Comparison of ENCODE assay signal across 8 cellular contexts in the genomic region with DNA sequence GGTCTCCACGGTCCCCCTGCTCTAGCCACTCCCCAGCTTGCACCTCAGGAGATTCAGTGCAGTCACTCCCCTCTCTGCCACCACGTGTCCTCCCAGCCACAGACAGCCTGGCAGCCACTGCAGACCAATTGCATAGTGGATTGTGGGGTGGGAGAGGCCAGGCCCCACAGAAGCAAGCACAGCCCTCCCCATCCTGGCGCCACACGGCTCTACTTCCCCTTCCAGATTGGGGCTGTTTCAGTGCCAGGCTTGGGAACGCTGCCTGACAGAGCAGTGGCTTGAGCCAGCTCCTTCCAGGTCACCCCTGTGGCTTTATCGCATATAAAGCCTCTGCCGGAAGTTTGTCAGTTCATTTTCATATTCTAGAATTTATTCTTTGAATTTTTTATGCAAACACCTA.
A peak's percentile ranks its signal among the peaks of the same experiment; 100 is the strongest.
DNase-seq lines count a peak whose midpoint lies in the region; ATAC-seq and TF ChIP-seq lines count a peak whose summit lies in the region.

No MANE protein-coding gene starts in this region.

- no peaks in the 10 kb centered on the region for H3K79me2 ChIP-seq in SU-DHL-6 (ENCODE audit: insufficient read depth, low read length)

- H3K9me2 ChIP-seq in SU-DHL-6 (replicated peaks; ENCODE audit: insufficient read depth, low read length): no peaks in the 10 kb centered on the region

- H4K20me1 ChIP-seq in SU-DHL-6 (ENCODE audit: low read depth, low read length): no peaks in the 10 kb centered on the region

- H2AFZ ChIP-seq in SU-DHL-6 (ENCODE audit: low read depth, low read length, severe bottlenecking): peak overlapping the region; percentile 43

- DNase-seq in mucosa of descending colon (no peak), NCI-H748 treated with DMSO at 0.1 percent for 48 hours (lab: John Stamatoyannopoulos, UW) (no peak), ecto neural progenitor cell (ENCODE audit: low spot score) (no peak), amniotic stem cell (lab: John Stamatoyannopoulos, UW) (no peak)
- DNase-seq in activated T-cell treated with anti-CD3 and anti-CD28 coated beads, Interleukin-2, amount 50 U/mL, for 48 hours: no peak

- H3K27ac ChIP-seq in SU-DHL-6 (ENCODE audit: low read depth, low read length): no peak overlapping the region

- H3K36me3 ChIP-seq in SU-DHL-6 (ENCODE audit: low read length) (no peaks in the 10 kb centered on the region), mucosa of descending colon (ENCODE audit: low read depth) (no peaks in the 10 kb centered on the region)

- H3K9me3 ChIP-seq in SU-DHL-6 (ENCODE audit: insufficient read depth, low read length): no peaks in the 10 kb centered on the region
- H3K9me3 ChIP-seq in mucosa of descending colon: no peaks in the 10 kb centered on the region

- H3K4me3 ChIP-seq in SU-DHL-6 (ENCODE audit: insufficient read depth, low read length, poor library complexity, severe bottlenecking) (no peak overlapping the region), mucosa of descending colon (no peak overlapping the region)

- ATAC-seq in GM18517 (IDR thresholded peaks at IDR 0.05; ENCODE audit: unreplicated experiment) (peak; percentile 15), HG02885 (IDR thresholded peaks at IDR 0.05; ENCODE audit: poor library complexity, unreplicated experiment) (peak; percentile 14), mucosa of descending colon (peak; percentile 29)

- H3K9ac ChIP-seq in SU-DHL-6 (ENCODE audit: low read length): peak overlapping the region; percentile 16; the same call in 1 of the 2 replicates

- H3K27me3 ChIP-seq in SU-DHL-6 (ENCODE audit: low read length): no peaks in the 10 kb centered on the region

- peaks cover 6% of the 10 kb centered on the region for H3K4me1 ChIP-seq in mucosa of descending colon (ENCODE audit: low read depth)

- no peaks in the 10 kb centered on the region for H3F3A ChIP-seq in SU-DHL-6 (ENCODE audit: insufficient read depth)

- TF ChIP-seq CTCF in SU-DHL-6 (IDR thresholded peaks at IDR 0.05; ENCODE audit: insufficient read depth, low read length, poor library complexity, severe bottlenecking) (no peak), mucosa of descending colon (IDR thresholded peaks at IDR 0.05) (no peak)

- intact Hi-C loops in mucosa of descending colon (cut with DNase I, micrococcal nuclease): no loop called here

- H3K4me2 ChIP-seq in SU-DHL-6 (ENCODE audit: low read depth, low read length, poor library complexity, severe bottlenecking): peak overlapping the region; percentile 4
